10 cellular contexts compared by ENCODE assay signal in genomic region chr1:167517535-167518330, GRCh38. TPM values are rescaled to one million over a fixed set of nuclear protein-coding genes. Genes with fewer than 3 reads are reported as not detected.
DNase-seq lines count a peak whose midpoint lies in the region; ATAC-seq and TF ChIP-seq lines count a peak whose summit lies in the region.
"Had no signal": no experiment of that assay in that cellular context is flagged by ENCODE, and none has a peak within 500 bp of the region (broad histone marks: within the 10 kb centered on the region; RNA-seq: fewer than 3 reads in every experiment).

No MANE protein-coding gene starts in this region.

- H2AFZ ChIP-seq in mammary epithelial cell (ENCODE audit: low read depth, low read length), result no peak overlapping the region

- DNase-seq in MCF 10A (ENCODE audit: unreplicated experiment) (peak; percentile 88), mammary epithelial cell (no peak), activated gamma-delta T cell (lab: John Stamatoyannopoulos, UW) (peak; percentile 82), vagina (ENCODE audit: extremely low spot score in 2 of 2) (peak in 1 of 2 donors; percentile 62), GM03348 (ENCODE audit: low spot score) (no peak)
- DNase-seq: NCI-H1694 had no signal

- no peak overlapping the region for H3K27ac ChIP-seq in mammary epithelial cell (ENCODE audit: insufficient read depth, low read depth, low read length)
- peak overlapping the region in 16 of 21 experiments; percentile 19 to 89 (median 67) for H3K27ac ChIP-seq in skin epidermis
- H3K27ac ChIP-seq in vagina, result no peak overlapping the region

- no peak overlapping the region for H3K4me3 Mint-ChIP-seq in MCF 10A (ENCODE audit: unreplicated experiment)
- no peak overlapping the region for H3K4me3 Mint-ChIP-seq in stimulated activated memory B cell treated with anti-CD40 and anti-IgM and Interleukin-4, amounts not matched to agents 10 μg/mL and 1 μg/mL and 100 μg/mL, for 72 hours
- H3K4me3 Mint-ChIP-seq: memory B cell had no signal

- no peaks in the 10 kb centered on the region for H3K27me3 Mint-ChIP-seq in MCF 10A (ENCODE audit: insufficient read depth, unreplicated experiment)
- peaks cover 44% of the 10 kb centered on the region for H3K27me3 Mint-ChIP-seq in stimulated activated memory B cell treated with anti-CD40 and anti-IgM and Interleukin-4, amounts not matched to agents 10 μg/mL and 1 μg/mL and 100 μg/mL, for 72 hours

- no peaks in the 10 kb centered on the region for H3K9me3 Mint-ChIP-seq in MCF 10A (ENCODE audit: unreplicated experiment)
- H3K9me3 Mint-ChIP-seq in stimulated activated memory B cell treated with anti-CD40 and anti-IgM and Interleukin-4, amounts not matched to agents 10 μg/mL and 1 μg/mL and 100 μg/mL, for 72 hours, result peaks cover 4% of the 10 kb centered on the region

- ATAC-seq in stimulated activated memory B cell treated with anti-CD40 and anti-IgM and Interleukin-4, amounts not matched to agents 10 μg/mL and 1 μg/mL and 100 μg/mL, for 72 hours, result no peak
- no peak for ATAC-seq in GM18867 (IDR thresholded peaks at IDR 0.05; ENCODE audit: unreplicated experiment)

- H3K4me3 ChIP-seq in mammary epithelial cell (replicated peaks in 1 of 3; ENCODE audit: insufficient read depth in 1 of 3, low read depth in 2 of 3, low read length in 3 of 3), result no peak overlapping the region
- H3K4me3 ChIP-seq in skin epidermis, result peak overlapping the region; percentile 14 to 41 (median 23)
- H3K4me3 ChIP-seq in vagina, result peak overlapping the region; percentile 2 to 21

- WGBS in mammary epithelial cell (ENCODE audit: low coverage, missing lambda C conversion rate), result 87% methylated on average over 21 of the region's 30 CpGs

- no peaks in the 10 kb centered on the region for H3K4me1 Mint-ChIP-seq in MCF 10A (ENCODE audit: insufficient read depth, unreplicated experiment)
- no peaks in the 10 kb centered on the region for H3K4me1 Mint-ChIP-seq in stimulated activated memory B cell treated with anti-CD40 and anti-IgM and Interleukin-4, amounts not matched to agents 10 μg/mL and 1 μg/mL and 100 μg/mL, for 72 hours

- BruUV-seq in MCF 10A (replicated peaks; lab: Mats Ljungman, UMichigan) (no TSS peak), mammary epithelial cell (replicated peaks; lab: Mats Ljungman, UMichigan) (no TSS peak)

- H3K36me3 ChIP-seq in mammary epithelial cell (ENCODE audit: insufficient read depth, low read length) (no peaks in the 10 kb centered on the region), vagina (no peaks in the 10 kb centered on the region)

- no peaks in the 10 kb centered on the region for H3K36me3 Mint-ChIP-seq in MCF 10A (ENCODE audit: insufficient read depth, unreplicated experiment)
- no peaks in the 10 kb centered on the region for H3K36me3 Mint-ChIP-seq in stimulated activated memory B cell treated with anti-CD40 and anti-IgM and Interleukin-4, amounts not matched to agents 10 μg/mL and 1 μg/mL and 100 μg/mL, for 72 hours
- H3K36me3 Mint-ChIP-seq: memory B cell had no signal

- no peaks in the 10 kb centered on the region for H3K79me2 ChIP-seq in mammary epithelial cell (ENCODE audit: insufficient read depth, low read length)

- no peak overlapping the region for H3K4me2 ChIP-seq in mammary epithelial cell (ENCODE audit: insufficient read depth, low read depth, low read length)

- CTCF ChIA-PET in MCF 10A (lab: Yijun Ruan, JAX), result interaction anchor here (1.0 to 2.9 kb wide), 6 partner anchors 15 to 459 kb away, joined by 3 to 18 read pairs (median 6); no protein-coding TSS in a partner anchor
- CTCF ChIA-PET in mammary epithelial cell (lab: Charles Lee; ENCODE audit: low non-redundant PET), result interaction anchor here (0.6 kb wide), 1 partner anchor 12 kb away, joined by 4 read pairs; no protein-coding TSS in a partner anchor

- no peaks in the 10 kb centered on the region for H4K20me1 ChIP-seq in mammary epithelial cell (ENCODE audit: insufficient read depth, low read length)

- TF ChIP-seq CTCF in MCF 10A (IDR thresholded peaks at IDR 0.05; ENCODE audit: unreplicated experiment), result no peak
- no peak for TF ChIP-seq CTCF in mammary epithelial cell (conservative IDR thresholded peaks at IDR 0.05 in 1 of 2, IDR thresholded peaks at IDR 0.05 in 1 of 2; ENCODE audit: extremely low read depth in 1 of 2, insufficient read depth in 1 of 2, low read depth in 1 of 2, low read length in 2 of 2)
- TF ChIP-seq CTCF in vagina (IDR thresholded peaks at IDR 0.05), result no peak

- POLR2A ChIA-PET in MCF 10A (lab: Yijun Ruan, JAX), result no interaction called here

- no peak overlapping the region for H3K9ac ChIP-seq in mammary epithelial cell (ENCODE audit: insufficient read depth, low read length)

- in situ Hi-C loops in mammary epithelial cell (cut with MboI; ENCODE audit: low sequenced_read_pairs in 2 of 2), result no loop called here

- H3K27me3 ChIP-seq in mammary epithelial cell (ENCODE audit: insufficient read depth, low read length), result peaks cover 4% of the 10 kb centered on the region
- H3K27me3 ChIP-seq in vagina, result no peaks in the 10 kb centered on the region

- dilution Hi-C loops in mammary epithelial cell (cut with HindIII; ENCODE audit: low sequenced_read_pairs), result loop anchor here (5.0 kb wide), 1 partner anchor 55 kb away; no protein-coding TSS in a partner anchor

- no peak overlapping the region for H3K27ac Mint-ChIP-seq in MCF 10A (ENCODE audit: low read depth, unreplicated experiment)
- no peak overlapping the region for H3K27ac Mint-ChIP-seq in stimulated activated memory B cell treated with anti-CD40 and anti-IgM and Interleukin-4, amounts not matched to agents 10 μg/mL and 1 μg/mL and 100 μg/mL, for 72 hours
- H3K27ac Mint-ChIP-seq: memory B cell had no signal

- intact Hi-C loops in MCF 10A (cut with micrococcal nuclease) (loop anchor here (1.0 kb wide), 1 partner anchor 17 kb away; no protein-coding TSS in a partner anchor), mammary epithelial cell (cut with micrococcal nuclease) (no loop called here), vagina (cut with DNase I) (no loop called here)

- no peaks in the 10 kb centered on the region for H3K4me1 ChIP-seq in mammary epithelial cell (ENCODE audit: insufficient read depth, low read length)
- H3K4me1 ChIP-seq in vagina, result no peaks in the 10 kb centered on the region

- TF ChIP-seq POLR2A in vagina (IDR thresholded peaks at IDR 0.05), result no peak

- H3K9me3 ChIP-seq in mammary epithelial cell (replicated peaks; ENCODE audit: insufficient read depth, low read length), result no peaks in the 10 kb centered on the region
- no peaks in the 10 kb centered on the region for H3K9me3 ChIP-seq in vagina

RNA-seq across cellular contexts. Expression of gene CD247, which starts 0.6 kb away (rescaled TPM):
- total RNA-seq in MCF 10A (2022) (not detected in 2 replicates), mammary epithelial cell (not detected), vagina (9.8 TPM)
- polyA plus RNA-seq in mammary epithelial cell, result 0.07 TPM
- polyA minus RNA-seq in mammary epithelial cell, result not detected

RNA-seq across cellular contexts. Expression of gene CREG1, which starts 35.8 kb away (rescaled TPM):
- total RNA-seq in MCF 10A (2022) (136 and 154 TPM in 2 replicates), mammary epithelial cell (100 to 1,000 TPM; 105 to 242 TPM), vagina (152 TPM)
- polyA plus RNA-seq in mammary epithelial cell, result 179 TPM
- 66.8 TPM for polyA minus RNA-seq in mammary epithelial cell

Comparison
In these comparisons a context has a peak if more than half of its experiments do, and no peak if none do; other contexts are left out.
1. DNase-seq: peak in MCF 10A (single experiment) and activated gamma-delta T cell (single experiment); none in mammary epithelial cell (single experiment) and GM03348 (single experiment).
2. H3K27ac ChIP-seq: peak in skin epidermis (16 of 21); none in mammary epithelial cell (single experiment) and vagina (single experiment).
3. H3K4me3 ChIP-seq: peak in skin epidermis (7 of 7) and vagina (2 of 2); none in mammary epithelial cell (0 of 3).